ENCODE assay signal across 16 cellular contexts in the genomic region with DNA sequence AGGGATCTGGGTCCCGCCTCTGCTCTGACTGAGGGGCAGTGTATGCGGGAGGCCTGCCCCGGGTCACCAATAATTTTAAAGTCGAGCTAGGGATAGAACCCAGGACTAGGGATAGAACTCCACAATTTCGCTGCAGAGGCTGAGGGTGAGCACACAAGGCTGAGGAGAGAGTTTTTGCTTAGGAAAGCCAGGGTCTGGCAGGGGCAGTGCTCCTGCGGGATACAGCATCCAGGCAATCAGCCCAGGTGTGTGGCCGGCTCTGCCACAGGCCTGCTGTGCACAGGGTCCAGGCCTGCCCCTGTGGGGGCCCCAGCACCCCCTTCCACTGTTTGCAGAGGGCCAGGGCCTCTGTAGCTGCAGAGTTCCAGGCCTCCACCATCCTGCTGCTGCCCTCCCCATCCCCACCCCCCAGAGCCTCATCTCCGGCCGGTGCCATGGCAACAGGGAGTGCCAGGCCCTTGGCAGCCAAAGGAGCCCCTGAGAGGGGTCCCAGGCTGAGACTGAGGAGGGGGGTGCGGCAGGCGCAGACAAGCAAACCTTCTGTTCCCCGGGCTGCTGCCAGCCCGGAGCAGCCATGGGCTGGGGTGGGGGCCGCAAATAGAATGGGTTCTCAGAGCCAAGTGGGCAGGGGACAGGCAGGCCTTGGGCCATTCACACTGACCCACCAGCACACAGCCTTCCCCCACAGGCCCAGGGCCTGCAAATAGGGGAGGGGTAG. TPM values are rescaled to one million over a fixed set of nuclear protein-coding genes. Genes with fewer than 3 reads are reported as not detected.
DNase-seq lines count a peak whose midpoint lies in the region; ATAC-seq and TF ChIP-seq lines count a peak whose summit lies in the region.
"Had no signal": no experiment of that assay in that cellular context is flagged by ENCODE, and none has a peak within 500 bp of the region (broad histone marks: within the 10 kb centered on the region; RNA-seq: fewer than 3 reads in every experiment).

No MANE protein-coding gene starts in this region.

- CTCF ChIA-PET in HEK293 (lab: Yijun Ruan, JAX), result interaction anchor here (1.0 kb wide), 1 partner anchor 17 kb away, joined by 3 read pairs; no protein-coding TSS in a partner anchor

- H3K27ac ChIP-seq in HEK293 (ENCODE audit: extremely low read depth, low read depth, low read length) (no peak overlapping the region), caudate nucleus (ENCODE audit: low read depth, low read length) (peak overlapping the region; percentile 68), lower lobe of right lung (peak overlapping the region; percentile 46), spleen (peak overlapping the region in 6 of 8 donors; percentile 39 to 83 (median 78))

- peak in 45 of 61 donors; percentile 10 to 80 (median 53) for DNase-seq in caudate nucleus (lab: John Stamatoyannopoulos, UW)
- no peak for DNase-seq in lower lobe of right lung
- DNase-seq in spleen, result no peak
- DNase-seq in NCI-H1105 treated with DMSO at 0.1 percent for 48 hours (lab: John Stamatoyannopoulos, UW), result no peak
- no peak for DNase-seq in GM19238 (ENCODE audit: insufficient read length, low spot score)
- DNase-seq in NCI-H2196 treated with DMSO at 0.1 percent for 48 hours (lab: John Stamatoyannopoulos, UW; ENCODE audit: unreplicated experiment), result no peak
- DNase-seq: activated naive CD4-positive, alpha-beta T cell treated with anti-CD3 and anti-CD28 coated beads, Interleukin-2, amount 50 U/mL, for 16 hours; EL; GOT3; MV-4-11; stimulated activated CD8-positive, alpha-beta memory T cell treated with anti-CD3 and anti-CD28 coated beads, Interleukin-4, amount 100 ng/mL, for 48 hours had no signal

- no peak for TF ChIP-seq POLR2A in spleen (IDR thresholded peaks at IDR 0.05)

- no peaks in the 10 kb centered on the region for H3K36me3 ChIP-seq in HEK293 (ENCODE audit: control insufficient read depth in 2 of 2, insufficient read depth in 1 of 2, low read length in 2 of 2)
- no peaks in the 10 kb centered on the region for H3K36me3 ChIP-seq in lower lobe of right lung
- no peaks in the 10 kb centered on the region for H3K36me3 ChIP-seq in spleen

- WGBS in spleen, 5 donors, result 79 to 89% (median 85%) methylated on average over 12 to 14 of the region's 14 CpGs

- ATAC-seq in lower lobe of right lung (no peak), GM21786 (IDR thresholded peaks at IDR 0.05; ENCODE audit: unreplicated experiment) (no peak)

- H3K4me1 ChIP-seq in HEK293 (ENCODE audit: control insufficient read depth, insufficient read depth, low read length) (0 out of 2 replicates have a peak, but pooled peaks cover 3% of the 10 kb centered on the region), lower lobe of right lung (peaks cover 48% of the 10 kb centered on the region), spleen (peaks cover 0 to 85% (median 20%) of the 10 kb centered on the region in 6 donors)

- TF ChIP-seq CTCF in HEK293 (tag by site-specific recombination; IDR thresholded peaks at IDR 0.05), result no peak
- no peak for TF ChIP-seq CTCF in lower lobe of right lung (IDR thresholded peaks at IDR 0.05)
- TF ChIP-seq CTCF in spleen (IDR thresholded peaks at IDR 0.05 in 8 of 11, conservative IDR thresholded peaks at IDR 0.05 in 3 of 11), result no peak

- no peak overlapping the region for H3K4me3 ChIP-seq in HEK293 (ENCODE audit: low read depth, low read length)
- peak overlapping the region; percentile 1 for H3K4me3 ChIP-seq in lower lobe of right lung
- H3K4me3 ChIP-seq in spleen, result peak overlapping the region in 1 of 8 donors; percentile 3

- H3K9me3 ChIP-seq in HEK293 (ENCODE audit: control insufficient read depth, insufficient read depth, low read depth, low read length) (no peaks in the 10 kb centered on the region), lower lobe of right lung (no peaks in the 10 kb centered on the region), spleen (no peaks in the 10 kb centered on the region)

- H3K27me3 ChIP-seq in lower lobe of right lung (ENCODE audit: low read depth) (no peaks in the 10 kb centered on the region), spleen (replicated peaks in 1 of 7) (no peaks in the 10 kb centered on the region)

- intact Hi-C loops in lower lobe of right lung (cut with DNase I), result no loop called here
- intact Hi-C loops in spleen (cut with DNase I; ENCODE audit: low total_unique reads), result no loop called here

- POLR2A ChIA-PET in HEK293 (lab: Yijun Ruan, JAX), result no interaction called here

TF ChIP-seq in HEK293, 187 proteins besides CTCF, POLR2A, EP300 and RAD21:
- TF ChIP-seq ZBTB20 (tag by site-specific recombination; IDR thresholded peaks at IDR 0.05) (0 out of 2 replicates have a peak, but pooled peaks have one; percentile 33), KLF8 (tag by site-specific recombination; IDR thresholded peaks at IDR 0.05) (no peak)
TF ChIP-seq in HEK293: peak in this region for 1.

RNA-seq across cellular contexts. Expression of a gene that starts 8.6 kb away (rescaled TPM):
- 89.3 TPM for total RNA-seq in lower lobe of right lung
- total RNA-seq in spleen, result 100 to 1,000 TPM in 3 of 7 donors, 10 to 100 TPM in 4; 66.8 to 144 (median 97.1) TPM
- 10 to 100 TPM; 12.8 to 27.4 (median 14.2) TPM for polyA plus RNA-seq in spleen

RNA-seq across cellular contexts. Expression of a gene that starts 19.6 kb away (rescaled TPM):
- not detected for total RNA-seq in lower lobe of right lung
- total RNA-seq in spleen, result under 1 TPM in 2 of 7 donors, not detected in 5; 0.25 to 0.47 TPM
- 1 to 10 TPM in 1 of 3 donors, under 1 TPM in 2; 0.26 to 1.3 (median 0.41) TPM for polyA plus RNA-seq in spleen
- total RNA-seq: activated CD8-positive, alpha-beta memory T cell treated with anti-CD3 and anti-CD28 coated beads for 36 hours; HT1080 had no signal

RNA-seq across cellular contexts. Expression of a gene that starts 42.8 kb away (rescaled TPM):
- total RNA-seq in lower lobe of right lung (not detected), spleen (not detected)
- polyA plus RNA-seq in spleen, result under 1 TPM in 2 of 3 donors, not detected in 1; 0.03 to 0.10 TPM
- total RNA-seq: activated CD8-positive, alpha-beta memory T cell treated with anti-CD3 and anti-CD28 coated beads for 36 hours; HT1080 had no signal
- polyA plus RNA-seq: BJ had no signal

Comparison
In these comparisons a context has a peak if more than half of its experiments do, and no peak if none do; other contexts are left out.
1. DNase-seq: peak in caudate nucleus (45 of 61); none in lower lobe of right lung (single experiment), spleen (single experiment), NCI-H1105 treated with DMSO at 0.1 percent for 48 hours (single experiment), GM19238 (single experiment) and NCI-H2196 treated with DMSO at 0.1 percent for 48 hours (single experiment).